ENCODE assay signal across 8 cellular contexts in genomic region chr12:124898200-124898950, GRCh38. TPM values are rescaled to one million over a fixed set of nuclear protein-coding genes. Genes with fewer than 3 reads are reported as not detected.
DNase-seq lines count a peak whose midpoint lies in the region; ATAC-seq and TF ChIP-seq lines count a peak whose summit lies in the region.

No MANE protein-coding gene starts in this region.

- peak; percentile 45 to 78 (median 67) for DNase-seq in CD8-positive, alpha-beta memory T cell
- DNase-seq in H7 (peak; percentile 91), NCI-H510A (lab: John Stamatoyannopoulos, UW) (peak; percentile 29), dorsolateral prefrontal cortex (peak in 9 of 10 donors; percentile 52 to 89 (median 76)), tibial nerve (ENCODE audit: low spot score in 2 of 2) (peak in 1 of 2 donors; percentile 46)
- DNase-seq in activated CD4-positive, alpha-beta T cell treated with anti-CD3 and anti-CD28 coated beads, Interleukin-2, amount 50 U/mL, for 4 hours: peak; percentile 56
- peak in 8 of 9 donors; percentile 53 to 81 (median 72) for DNase-seq in naive thymus-derived CD4-positive, alpha-beta T cell

- H3K27ac ChIP-seq in CD8-positive, alpha-beta memory T cell (ENCODE audit: low read depth, low read length): no peak overlapping the region
- H3K27ac ChIP-seq in dorsolateral prefrontal cortex: peak overlapping the region in 19 of 59 donors; percentile 2 to 75 (median 35)
- H3K27ac ChIP-seq in naive thymus-derived CD4-positive, alpha-beta T cell (ENCODE audit: low read depth, low read length): no peak overlapping the region
- peak overlapping the region in 2 of 4 donors; percentile 45 to 48 for H3K27ac ChIP-seq in tibial nerve

- CTCF ChIA-PET in CD8-positive, alpha-beta memory T cell (lab: Charles Lee): interaction anchor here (0.8 kb wide), 1 partner anchor 11 kb away, joined by 3 read pairs; no protein-coding TSS in a partner anchor
- CTCF ChIA-PET in naive thymus-derived CD4-positive, alpha-beta T cell (lab: Charles Lee): no interaction called here

- peak in 55 of 56 donors; percentile 21 to 86 (median 68) for TF ChIP-seq CTCF in dorsolateral prefrontal cortex (IDR thresholded peaks at IDR 0.05 in 54 of 56, conservative IDR thresholded peaks at IDR 0.05 in 2 of 56; ENCODE audit: low read depth in 1 of 56, partially characterized antibody in 56 of 56)
- peak; percentile 20 to 62 (median 54) for TF ChIP-seq CTCF in tibial nerve (IDR thresholded peaks at IDR 0.05)

- H3K9me3 ChIP-seq in CD8-positive, alpha-beta memory T cell (ENCODE audit: low read length): no peaks in the 10 kb centered on the region
- H3K9me3 ChIP-seq in naive thymus-derived CD4-positive, alpha-beta T cell (ENCODE audit: control insufficient read depth in 2 of 3, low read length in 3 of 3): no peaks in the 10 kb centered on the region
- H3K9me3 ChIP-seq in tibial nerve: no peaks in the 10 kb centered on the region

- intact Hi-C loops in dorsolateral prefrontal cortex (cut with DNase I): loop anchor here in 1 of 2 donors (5.0 kb wide), 2 partner anchors 36 to 51 kb away; partner anchors contain the start of gene SCARB1
- intact Hi-C loops in naive thymus-derived CD4-positive, alpha-beta T cell (cut with micrococcal nuclease): loop anchor here (1.0 to 2.0 kb wide), 4 partner anchors 8 to 862 kb away; partner anchors contain the start of gene SCARB1 (in 1 of the 2)

- peak; percentile 98 for ATAC-seq in naive thymus-derived CD4-positive, alpha-beta T cell
- ATAC-seq in HG03469 (IDR thresholded peaks at IDR 0.05; ENCODE audit: unreplicated experiment): no peak

- no peak overlapping the region for H3K4me3 ChIP-seq in CD8-positive, alpha-beta memory T cell (ENCODE audit: low read length)
- H3K4me3 ChIP-seq in H7 (ENCODE audit: insufficient read depth, low read depth, low read length): no peak overlapping the region
- peak overlapping the region; percentile 7 to 65 (median 40) for H3K4me3 ChIP-seq in dorsolateral prefrontal cortex
- H3K4me3 ChIP-seq in naive thymus-derived CD4-positive, alpha-beta T cell (ENCODE audit: low read length): no peak overlapping the region
- no peak overlapping the region for H3K4me3 ChIP-seq in tibial nerve

- WGBS in tibial nerve, 2 donors: 16 to 26% methylated on average over 18 of the region's 18 CpGs

- H3K4me1 ChIP-seq in CD8-positive, alpha-beta memory T cell (ENCODE audit: insufficient read depth, low read length): peaks cover 8% of the 10 kb centered on the region
- H3K4me1 ChIP-seq in naive thymus-derived CD4-positive, alpha-beta T cell (ENCODE audit: control insufficient read depth in 2 of 2, insufficient read depth in 2 of 2, low read length in 2 of 2): no peaks in the 10 kb centered on the region
- peaks cover 0 to 16% (median 9%) of the 10 kb centered on the region in 4 donors for H3K4me1 ChIP-seq in tibial nerve

- no peak for TF ChIP-seq POLR2A in tibial nerve (IDR thresholded peaks at IDR 0.05)

- peaks cover 12 to 13% (median 13%) of the 10 kb centered on the region in 3 donors for H3K4me1 Mint-ChIP-seq in CD8-positive, alpha-beta memory T cell
- H3K4me1 Mint-ChIP-seq in naive thymus-derived CD4-positive, alpha-beta T cell: peaks cover 6 to 20% (median 13%) of the 10 kb centered on the region in 7 donors

- no peaks in the 10 kb centered on the region for H3K36me3 ChIP-seq in CD8-positive, alpha-beta memory T cell (ENCODE audit: insufficient read depth, low read length)
- H3K36me3 ChIP-seq in H7 (replicated peaks; ENCODE audit: control insufficient read depth, insufficient read depth, low read length) (no peaks in the 10 kb centered on the region), tibial nerve (no peaks in the 10 kb centered on the region)
- H3K36me3 ChIP-seq in naive thymus-derived CD4-positive, alpha-beta T cell (ENCODE audit: control insufficient read depth in 2 of 3, insufficient read depth in 3 of 3, low read length in 3 of 3): no peaks in the 10 kb centered on the region

- H3K27me3 ChIP-seq in CD8-positive, alpha-beta memory T cell (ENCODE audit: insufficient read depth, low read length, poor library complexity, severe bottlenecking): no peaks in the 10 kb centered on the region
- no peaks in the 10 kb centered on the region for H3K27me3 ChIP-seq in H7 (ENCODE audit: control insufficient read depth, insufficient read depth, low read length)
- no peaks in the 10 kb centered on the region for H3K27me3 ChIP-seq in dorsolateral prefrontal cortex
- H3K27me3 ChIP-seq in naive thymus-derived CD4-positive, alpha-beta T cell (ENCODE audit: control insufficient read depth in 2 of 2, insufficient read depth in 2 of 2, low read length in 2 of 2): no peaks in the 10 kb centered on the region
- H3K27me3 ChIP-seq in tibial nerve: no peaks in the 10 kb centered on the region

- H3K4me3 Mint-ChIP-seq in CD8-positive, alpha-beta memory T cell: peak overlapping the region in 6 of 7 donors; percentile 5 to 81 (median 28)
- peak overlapping the region in 8 of 10 donors; percentile 23 to 70 (median 48) for H3K4me3 Mint-ChIP-seq in naive thymus-derived CD4-positive, alpha-beta T cell

- peak in 1 of 2 donors; percentile 11 for TF ChIP-seq EP300 in tibial nerve (IDR thresholded peaks at IDR 0.05)

- POLR2A ChIA-PET in CD8-positive, alpha-beta memory T cell (lab: Charles Lee): interaction anchor here (0.8 kb wide), 1 partner anchor 261 kb away, joined by 6 read pairs; no protein-coding TSS in a partner anchor
- POLR2A ChIA-PET in naive thymus-derived CD4-positive, alpha-beta T cell (lab: Charles Lee): interaction anchor here (1.0 kb wide), 1 partner anchor 16 kb away, joined by 3 read pairs; the partner anchor contains the start of gene UBC

- no peaks in the 10 kb centered on the region for H3K9me3 Mint-ChIP-seq in CD8-positive, alpha-beta memory T cell
- H3K9me3 Mint-ChIP-seq in naive thymus-derived CD4-positive, alpha-beta T cell: peaks cover 0 to 1% (median 0%) of the 10 kb centered on the region in 11 donors

- no peaks in the 10 kb centered on the region for H3K27me3 Mint-ChIP-seq in CD8-positive, alpha-beta memory T cell
- peaks cover 0 to 2% (median 0%) of the 10 kb centered on the region in 5 donors for H3K27me3 Mint-ChIP-seq in naive thymus-derived CD4-positive, alpha-beta T cell

- peak overlapping the region in 3 of 8 donors; percentile 22 to 56 (median 55) for H3K27ac Mint-ChIP-seq in CD8-positive, alpha-beta memory T cell
- peak overlapping the region in 3 of 9 donors; percentile 36 to 68 (median 38) for H3K27ac Mint-ChIP-seq in naive thymus-derived CD4-positive, alpha-beta T cell

- H3K36me3 Mint-ChIP-seq in CD8-positive, alpha-beta memory T cell: no peaks in the 10 kb centered on the region
- H3K36me3 Mint-ChIP-seq in naive thymus-derived CD4-positive, alpha-beta T cell: peaks cover 0 to 3% (median 0%) of the 10 kb centered on the region in 5 donors

RNA-seq across cellular contexts. Expression of gene UBC, which starts 16.1 kb away (rescaled TPM):
- total RNA-seq in CD8-positive, alpha-beta memory T cell: 100 to 1,000 TPM; 839 to 849 TPM
- polyA plus RNA-seq in CD8-positive, alpha-beta memory T cell: 1,913 TPM
- total RNA-seq in H7 (2014; rRNA removed; shearing (Covaris generic)): 1,051 and 1,131 TPM in 2 replicates
- total RNA-seq in dorsolateral prefrontal cortex (1,000 to 10,000 TPM in 109 of 120 experiments, 100 to 1,000 TPM in 11; 835 to 2,453 (median 1,204) TPM), tibial nerve (1,000 to 10,000 TPM; 1,276 to 1,840 (median 1,378) TPM)
- total RNA-seq in naive thymus-derived CD4-positive, alpha-beta T cell: 1,000 to 10,000 TPM in 1 of 5 experiments, 100 to 1,000 TPM in 4; 753 to 1,510 (median 913) TPM
- polyA plus RNA-seq in naive thymus-derived CD4-positive, alpha-beta T cell: 1,000 to 10,000 TPM; 1,135 to 1,865 TPM

RNA-seq across cellular contexts. Expression of gene SCARB1, which starts 34.7 kb away (rescaled TPM):
- total RNA-seq in CD8-positive, alpha-beta memory T cell: 10 to 100 TPM; 20.4 to 21.6 TPM
- 3.6 TPM for polyA plus RNA-seq in CD8-positive, alpha-beta memory T cell
- 44.9 and 45.1 TPM in 2 replicates for total RNA-seq in H7 (2014; rRNA removed; shearing (Covaris generic))
- total RNA-seq in dorsolateral prefrontal cortex: 100 to 1,000 TPM in 1 of 120 experiments, 10 to 100 TPM in 119; 33.4 to 110 (median 54.7) TPM
- total RNA-seq in naive thymus-derived CD4-positive, alpha-beta T cell: 1 to 10 TPM; 2.5 to 7.1 (median 4.3) TPM
- polyA plus RNA-seq in naive thymus-derived CD4-positive, alpha-beta T cell: 1 to 10 TPM; 2.2 to 2.6 TPM
- total RNA-seq in tibial nerve: 10 to 100 TPM; 15.3 to 55.3 (median 29.7) TPM

Comparison
In these comparisons a context has a peak if more than half of its experiments do, and no peak if none do; other contexts are left out.
1. H3K4me3 ChIP-seq: peak in dorsolateral prefrontal cortex (59 of 59); none in CD8-positive, alpha-beta memory T cell (single experiment), H7 (single experiment), naive thymus-derived CD4-positive, alpha-beta T cell (single experiment) and tibial nerve (0 of 4).